Comparison of ENCODE assay signal across 16 cellular contexts in genomic region chr2:132604561-132604960, GRCh38.
DNase-seq lines count a peak whose midpoint lies in the region; ATAC-seq and TF ChIP-seq lines count a peak whose summit lies in the region.
"Had no signal": no experiment of that assay in that cellular context is flagged by ENCODE, and none has a peak within 500 bp of the region (broad histone marks: within the 10 kb centered on the region; RNA-seq: fewer than 3 reads in every experiment).

No MANE protein-coding gene starts in this region.

- TF ChIP-seq EP300 in SK-N-SH (IDR thresholded peaks at IDR 0.05; ENCODE audit: borderline replicate concordance in 1 of 2, low read depth in 1 of 2, low read length in 1 of 2): no peak

- WGBS in SK-N-SH (ENCODE audit: low lambda C conversion rate): 85% methylated on average over 1 of the region's 1 CpG

- no peaks in the 10 kb centered on the region for H4K20me1 ChIP-seq in SK-N-SH (ENCODE audit: insufficient read depth)
- H4K20me1 ChIP-seq: BLaER1 treated with 17β-estradiol and CSF1 and Interleukin-3, amounts not matched to agents 10 nM and 100 nM had no signal

- no peak overlapping the region for H3K4me2 ChIP-seq in SK-N-SH
- H3K4me2 ChIP-seq: A549; BLaER1 treated with 17β-estradiol and CSF1 and Interleukin-3, amounts not matched to agents 10 nM and 100 nM had no signal

- H2AFZ ChIP-seq in SK-N-SH (ENCODE audit: low read depth): no peak overlapping the region

- H3K4me1 ChIP-seq in SK-N-SH (ENCODE audit: control insufficient read depth in 1 of 2, insufficient read depth in 2 of 2, low read depth in 1 of 2, low read length in 1 of 2): no peaks in the 10 kb centered on the region; a peak in 1 of 4 replicates
- H3K4me1 ChIP-seq: A549; BLaER1 treated with 17β-estradiol and CSF1 and Interleukin-3, amounts not matched to agents 10 nM and 100 nM; Caco-2 had no signal

- no peak for TF ChIP-seq CTCF in SK-N-SH (IDR thresholded peaks at IDR 0.05)

- ATAC-seq in SK-N-SH treated with all-trans-retinoic acid at 6 μM for 48 hours (no peak), HG02938 (IDR thresholded peaks at IDR 0.05; ENCODE audit: unreplicated experiment) (no peak), GM21723 (IDR thresholded peaks at IDR 0.05; ENCODE audit: unreplicated experiment) (no peak)
- ATAC-seq: A549; CD8-positive, alpha-beta T cell had no signal

- H3K4me3 ChIP-seq in SK-N-SH (ENCODE audit: low read depth in 2 of 2, low read length in 1 of 2): no peak overlapping the region
- H3K4me3 ChIP-seq: A549; BLaER1 treated with 17β-estradiol and CSF1 and Interleukin-3, amounts not matched to agents 10 nM and 100 nM had no signal

- H3K36me3 ChIP-seq in SK-N-SH (replicated peaks in 1 of 2; ENCODE audit: control insufficient read depth in 1 of 2, insufficient read depth in 2 of 2, low read length in 1 of 2): no peaks in the 10 kb centered on the region
- H3K36me3 ChIP-seq: BLaER1 treated with 17β-estradiol and CSF1 and Interleukin-3, amounts not matched to agents 10 nM and 100 nM had no signal

- no peak overlapping the region for H3K9ac ChIP-seq in SK-N-SH
- H3K9ac ChIP-seq: BLaER1 treated with 17β-estradiol and CSF1 and Interleukin-3, amounts not matched to agents 10 nM and 100 nM had no signal

- no peaks in the 10 kb centered on the region for H3K27me3 ChIP-seq in SK-N-SH (ENCODE audit: insufficient read depth)
- H3K27me3 ChIP-seq: BLaER1 treated with 17β-estradiol and CSF1 and Interleukin-3, amounts not matched to agents 10 nM and 100 nM had no signal

- no peaks in the 10 kb centered on the region for H3K9me2 ChIP-seq in SK-N-SH

- CTCF ChIA-PET in SK-N-SH (lab: Yijun Ruan, JAX): no interaction called here

- TF ChIP-seq RAD21 in SK-N-SH (IDR thresholded peaks at IDR 0.05; ENCODE audit: low read length): no peak

- H3K27ac ChIP-seq in SK-N-SH (ENCODE audit: low read depth in 2 of 2, low read length in 1 of 2): no peak overlapping the region
- H3K27ac ChIP-seq: 22Rv1; A549; BLaER1 treated with 17β-estradiol and CSF1 and Interleukin-3, amounts not matched to agents 10 nM and 100 nM; C4-2B had no signal

- H3F3A ChIP-seq in SK-N-SH (replicated peaks; ENCODE audit: insufficient read depth): no peaks in the 10 kb centered on the region

- DNase-seq in SK-N-SH: no peak
- DNase-seq in islet precursor cell: peak; percentile 9
- DNase-seq: AML-193; Caco-2; Calu3; CD4-positive, alpha-beta T cell; CD8-positive, alpha-beta T cell; DMS79 treated with DMSO at 0.1 percent for 48 hours; GF-D8 had no signal

- POLR2A ChIA-PET in SK-N-SH (lab: Yijun Ruan, JAX): no interaction called here

- H3K79me2 ChIP-seq in SK-N-SH (ENCODE audit: insufficient read depth): no peaks in the 10 kb centered on the region

- H3K9me3 ChIP-seq in SK-N-SH: no peaks in the 10 kb centered on the region
- H3K9me3 ChIP-seq: A549; BLaER1 treated with 17β-estradiol and CSF1 and Interleukin-3, amounts not matched to agents 10 nM and 100 nM; Caco-2 had no signal

TF ChIP-seq in SK-N-SH treated with all-trans-retinoic acid at 6 μM for 48 hours, 23 proteins besides CTCF, POLR2A, EP300 and RAD21:
- TF ChIP-seq ZFP3 (CRISPR knock-in tag; IDR thresholded peaks at IDR 0.05): 0 out of 2 replicates have a peak, but pooled peaks have one; percentile 59
- TF ChIP-seq PPARA (CRISPR knock-in tag; IDR thresholded peaks at IDR 0.05; ENCODE audit: borderline replicate concordance): no peak

TF ChIP-seq in SK-N-SH, 30 proteins besides CTCF, POLR2A, EP300 and RAD21:
- TF ChIP-seq POLR2AphosphoS5 (IDR thresholded peaks at IDR 0.05; ENCODE audit: low read depth, low read length) (no peak), TEAD4 (IDR thresholded peaks at IDR 0.05; ENCODE audit: borderline replicate concordance, insufficient read depth) (no peak), NRF1 (IDR thresholded peaks at IDR 0.05; ENCODE audit: low read depth, low read length) (no peak), PBX3 (IDR thresholded peaks at IDR 0.05) (no peak), FOSL2 (IDR thresholded peaks at IDR 0.05; ENCODE audit: borderline replicate concordance, low read depth) (no peak), MAX (IDR thresholded peaks at IDR 0.05; ENCODE audit: low read depth) (no peak), FOXJ3 (CRISPR knock-in tag; IDR thresholded peaks at IDR 0.05) (no peak), TCF12 (IDR thresholded peaks at IDR 0.05) (no peak), MEF2A (IDR thresholded peaks at IDR 0.05; ENCODE audit: borderline replicate concordance, low read depth) (no peak)
